8 cellular contexts compared by ENCODE assay signal in genomic region chr1:52552236-52552504, GRCh38. TPM values are rescaled to one million over a fixed set of nuclear protein-coding genes. Genes with fewer than 3 reads are reported as not detected.
DNase-seq lines count a peak whose midpoint lies in the region; ATAC-seq and TF ChIP-seq lines count a peak whose summit lies in the region.

No MANE protein-coding gene starts in this region.

- H3K4me3 Mint-ChIP-seq in osteocyte (ENCODE audit: unreplicated experiment): no peak overlapping the region

- H3K4me1 ChIP-seq in liver (ENCODE audit: control insufficient read depth in 4 of 4, insufficient read depth in 4 of 4, low read length in 3 of 4): peaks cover 2 to 27% (median 12%) of the 10 kb centered on the region in 4 donors

- H3K27ac Mint-ChIP-seq in osteocyte (ENCODE audit: unreplicated experiment): no peak overlapping the region

- H3K36me3 ChIP-seq in liver (ENCODE audit: control insufficient read depth in 4 of 4, insufficient read depth in 3 of 4, low read depth in 1 of 4, low read length in 3 of 4): no peaks in the 10 kb centered on the region

- H3K4me1 Mint-ChIP-seq in osteocyte (ENCODE audit: unreplicated experiment): peaks cover 15% of the 10 kb centered on the region

- ATAC-seq in GM21619 (IDR thresholded peaks at IDR 0.05; ENCODE audit: unreplicated experiment): peak; percentile 37

- peak overlapping the region; percentile 84 to 89 for H3K9ac ChIP-seq in liver (ENCODE audit: low read depth in 1 of 2, low read length in 2 of 2)

- no peaks in the 10 kb centered on the region for H3K27me3 Mint-ChIP-seq in osteocyte (ENCODE audit: unreplicated experiment)

- DNase-seq in COLO668 (lab: John Stamatoyannopoulos, UW; ENCODE audit: unreplicated experiment) (peak; percentile 68), NCI-H1694 treated with DMSO at 0.1 percent for 48 hours (lab: John Stamatoyannopoulos, UW) (peak; percentile 19), osteocyte (ENCODE audit: extremely low spot score, unreplicated experiment) (no peak)
- DNase-seq in central memory CD4-positive, alpha-beta T cell: peak; percentile 79
- peak; percentile 40 to 62 (median 48) for DNase-seq in stimulated activated CD4-positive, alpha-beta T cell treated with anti-CD3 and anti-CD28 coated beads, TNF-alpha, amount 100 ng/mL, for 24 hours (ENCODE audit: low read depth in 3 of 3)

- H3K4me3 ChIP-seq in WI38 (ENCODE audit: low read depth, low read length) (peak overlapping the region; percentile 91), liver (ENCODE audit: low read depth in 1 of 3, low read length in 3 of 3) (peak overlapping the region; percentile 71 to 92 (median 77))

- no peaks in the 10 kb centered on the region for H3K36me3 Mint-ChIP-seq in osteocyte (ENCODE audit: unreplicated experiment)

- TF ChIP-seq RAD21 in liver (IDR thresholded peaks at IDR 0.05): peak; percentile 16 to 44

- no peak for TF ChIP-seq CTCF in WI38 (IDR thresholded peaks at IDR 0.05; ENCODE audit: low read depth, low read length)
- no peak for TF ChIP-seq CTCF in liver (IDR thresholded peaks at IDR 0.05; ENCODE audit: low read depth, low read length, missing input control)
- TF ChIP-seq CTCF in osteocyte (IDR thresholded peaks at IDR 0.05): no peak

- no peaks in the 10 kb centered on the region for H3K9me3 ChIP-seq in liver (ENCODE audit: control insufficient read depth in 4 of 4, low read length in 3 of 4)

- under 1% methylated on average over 14 of the region's 14 CpGs for WGBS in liver

- H3K27ac ChIP-seq in liver (ENCODE audit: low read depth in 1 of 2, low read length in 2 of 2): peak overlapping the region; percentile 85 to 92

- no peaks in the 10 kb centered on the region for H3K27me3 ChIP-seq in liver (ENCODE audit: control insufficient read depth in 4 of 4, insufficient read depth in 4 of 4, low read length in 3 of 4)

- H3K9me3 Mint-ChIP-seq in osteocyte (ENCODE audit: unreplicated experiment): no peaks in the 10 kb centered on the region

TF ChIP-seq in liver, 16 proteins besides CTCF, POLR2A, EP300 and RAD21:
- TF ChIP-seq HNF4A (conservative IDR thresholded peaks at IDR 0.05) (peak in 1 of 2 donors; percentile 41), TAF1 (conservative IDR thresholded peaks at IDR 0.05) (peak; percentile 48), JUND (IDR thresholded peaks at IDR 0.05) (no peak), ATF3 (IDR thresholded peaks at IDR 0.05) (no peak), RXRA (IDR thresholded peaks at IDR 0.05) (peak in 1 of 2 donors; percentile 5), NR2F2 (IDR thresholded peaks at IDR 0.05) (no peak), ZBTB33 (IDR thresholded peaks at IDR 0.05) (no peak), GABPA (IDR thresholded peaks at IDR 0.05 in 1 of 2, conservative IDR thresholded peaks at IDR 0.05 in 1 of 2) (no peak), EGR1 (IDR thresholded peaks at IDR 0.05; ENCODE audit: low read depth in 2 of 2) (no peak), SP1 (IDR thresholded peaks at IDR 0.05) (no peak), FOXA2 (IDR thresholded peaks at IDR 0.05) (no peak), YY1 (IDR thresholded peaks at IDR 0.05) (peak; percentile 6), HNF4G (IDR thresholded peaks at IDR 0.05) (no peak), FOXA1 (IDR thresholded peaks at IDR 0.05) (no peak)
- TF ChIP-seq, protein P1, sequence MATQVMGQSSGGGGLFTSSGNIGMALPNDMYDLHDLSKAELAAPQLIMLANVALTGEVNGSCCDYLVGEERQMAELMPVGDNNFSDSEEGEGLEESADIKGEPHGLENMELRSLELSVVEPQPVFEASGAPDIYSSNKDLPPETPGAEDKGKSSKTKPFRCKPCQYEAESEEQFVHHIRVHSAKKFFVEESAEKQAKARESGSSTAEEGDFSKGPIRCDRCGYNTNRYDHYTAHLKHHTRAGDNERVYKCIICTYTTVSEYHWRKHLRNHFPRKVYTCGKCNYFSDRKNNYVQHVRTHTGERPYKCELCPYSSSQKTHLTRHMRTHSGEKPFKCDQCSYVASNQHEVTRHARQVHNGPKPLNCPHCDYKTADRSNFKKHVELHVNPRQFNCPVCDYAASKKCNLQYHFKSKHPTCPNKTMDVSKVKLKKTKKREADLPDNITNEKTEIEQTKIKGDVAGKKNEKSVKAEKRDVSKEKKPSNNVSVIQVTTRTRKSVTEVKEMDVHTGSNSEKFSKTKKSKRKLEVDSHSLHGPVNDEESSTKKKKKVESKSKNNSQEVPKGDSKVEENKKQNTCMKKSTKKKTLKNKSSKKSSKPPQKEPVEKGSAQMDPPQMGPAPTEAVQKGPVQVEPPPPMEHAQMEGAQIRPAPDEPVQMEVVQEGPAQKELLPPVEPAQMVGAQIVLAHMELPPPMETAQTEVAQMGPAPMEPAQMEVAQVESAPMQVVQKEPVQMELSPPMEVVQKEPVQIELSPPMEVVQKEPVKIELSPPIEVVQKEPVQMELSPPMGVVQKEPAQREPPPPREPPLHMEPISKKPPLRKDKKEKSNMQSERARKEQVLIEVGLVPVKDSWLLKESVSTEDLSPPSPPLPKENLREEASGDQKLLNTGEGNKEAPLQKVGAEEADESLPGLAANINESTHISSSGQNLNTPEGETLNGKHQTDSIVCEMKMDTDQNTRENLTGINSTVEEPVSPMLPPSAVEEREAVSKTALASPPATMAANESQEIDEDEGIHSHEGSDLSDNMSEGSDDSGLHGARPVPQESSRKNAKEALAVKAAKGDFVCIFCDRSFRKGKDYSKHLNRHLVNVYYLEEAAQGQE (IDR thresholded peaks at IDR 0.05): no peak
- TF ChIP-seq, protein P2, sequence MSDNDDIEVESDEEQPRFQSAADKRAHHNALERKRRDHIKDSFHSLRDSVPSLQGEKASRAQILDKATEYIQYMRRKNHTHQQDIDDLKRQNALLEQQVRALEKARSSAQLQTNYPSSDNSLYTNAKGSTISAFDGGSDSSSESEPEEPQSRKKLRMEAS (IDR thresholded peaks at IDR 0.05): peak; percentile 29
TF ChIP-seq in liver: peak in this region for 5.

RNA-seq across cellular contexts. Expression of gene TUT4, which starts 0.7 kb away (rescaled TPM):
- total RNA-seq in liver (10 to 100 TPM; 20.0 to 28.0 TPM), osteocyte (53.7 and 56.4 TPM in 2 replicates)
- polyA plus RNA-seq in liver: 10 to 100 TPM; 12.2 to 28.0 TPM

RNA-seq across cellular contexts. Expression of gene GPX7, which starts 50.0 kb away (rescaled TPM):
- total RNA-seq in liver: 10 to 100 TPM in 1 of 2 donors, 1 to 10 TPM in 1; 4.7 to 33.0 TPM
- polyA plus RNA-seq in liver: 1 to 10 TPM; 3.9 to 7.0 TPM
- 36.1 and 37.7 TPM in 2 replicates for total RNA-seq in osteocyte
